9 cellular contexts compared by ENCODE assay signal in genomic region chr1:11655263-11656079, GRCh38. TPM values are rescaled to one million over a fixed set of nuclear protein-coding genes. Genes with fewer than 3 reads are reported as not detected.
DNase-seq lines count a peak whose midpoint lies in the region; TF ChIP-seq lines count a peak whose summit lies in the region.
"Had no signal": no experiment of that assay in that cellular context is flagged by ENCODE, and none has a peak within 500 bp of the region (broad histone marks: within the 10 kb centered on the region; RNA-seq: fewer than 3 reads in every experiment).

No MANE protein-coding gene starts in this region.

- peaks cover 13% of the 10 kb centered on the region for H3K27me3 Mint-ChIP-seq in activated CD4-positive, alpha-beta T cell treated with anti-CD3 and anti-CD28 coated beads, Interleukin-2, amount 10 ng/mL, durations not matched to agents 24 days and 14 days
- no peaks in the 10 kb centered on the region for H3K27me3 Mint-ChIP-seq in activated naive CD8-positive, alpha-beta T cell treated with anti-CD3 and anti-CD28 coated beads for 36 hours

- peaks cover 11% of the 10 kb centered on the region for H3K4me1 Mint-ChIP-seq in activated CD4-positive, alpha-beta T cell treated with anti-CD3 and anti-CD28 coated beads, Interleukin-2, amount 10 ng/mL, durations not matched to agents 24 days and 14 days
- peaks cover 11% of the 10 kb centered on the region for H3K4me1 Mint-ChIP-seq in activated naive CD8-positive, alpha-beta T cell treated with anti-CD3 and anti-CD28 coated beads for 36 hours

- peaks cover 4% of the 10 kb centered on the region for H3K36me3 Mint-ChIP-seq in activated CD4-positive, alpha-beta T cell treated with anti-CD3 and anti-CD28 coated beads, Interleukin-2, amount 10 ng/mL, durations not matched to agents 24 days and 14 days (ENCODE audit: low read depth)
- no peaks in the 10 kb centered on the region for H3K36me3 Mint-ChIP-seq in activated naive CD8-positive, alpha-beta T cell treated with anti-CD3 and anti-CD28 coated beads for 36 hours

- no peak for TF ChIP-seq POLR2A in testis (IDR thresholded peaks at IDR 0.05)

- H3K27ac ChIP-seq in testis, result peak overlapping the region in 1 of 2 donors; percentile 39

- TF ChIP-seq CTCF in kidney epithelial cell (IDR thresholded peaks at IDR 0.05; ENCODE audit: insufficient read depth, low read length, poor library complexity, severe bottlenecking) (no peak), testis (IDR thresholded peaks at IDR 0.05) (no peak)

- H3K9me3 Mint-ChIP-seq in activated CD4-positive, alpha-beta T cell treated with anti-CD3 and anti-CD28 coated beads, Interleukin-2, amount 10 ng/mL, durations not matched to agents 24 days and 14 days, result no peaks in the 10 kb centered on the region
- H3K9me3 Mint-ChIP-seq in activated naive CD8-positive, alpha-beta T cell treated with anti-CD3 and anti-CD28 coated beads for 36 hours, result no peaks in the 10 kb centered on the region

- intact Hi-C loops in activated CD4-positive, alpha-beta T cell treated with anti-CD3 and anti-CD28 coated beads, Interleukin-2, amount 10 ng/mL, durations not matched to agents 24 days and 14 days (cut with micrococcal nuclease), result loop anchor here (2.0 kb wide), 1 partner anchor 25 kb away; the partner anchor contains the start of gene MAD2L2
- intact Hi-C loops in testis (cut with DNase I; ENCODE audit: low total_unique reads), result no loop called here

- H3K4me1 ChIP-seq in testis, result peaks cover 12% of the 10 kb centered on the region

- no peaks in the 10 kb centered on the region for H3K9me3 ChIP-seq in testis

- WGBS in testis, 2 donors, result 39 to 43% methylated on average over 21 to 25 of the region's 25 CpGs

- H3K36me3 ChIP-seq in kidney epithelial cell (ENCODE audit: control insufficient read depth, insufficient read depth, low read length) (peaks cover 1% of the 10 kb centered on the region), testis (ENCODE audit: low read depth, missing control alignments) (no peaks in the 10 kb centered on the region)

- H3K4me3 Mint-ChIP-seq in activated CD4-positive, alpha-beta T cell treated with anti-CD3 and anti-CD28 coated beads, Interleukin-2, amount 10 ng/mL, durations not matched to agents 24 days and 14 days, result peak overlapping the region; percentile 77
- H3K4me3 Mint-ChIP-seq in activated naive CD8-positive, alpha-beta T cell treated with anti-CD3 and anti-CD28 coated beads for 36 hours, result peak overlapping the region; percentile 76

- no peak for DNase-seq in activated CD4-positive, alpha-beta T cell treated with anti-CD3 and anti-CD28 coated beads, Interleukin-2, amount 10 ng/mL, durations not matched to agents 24 days and 14 days
- no peak for DNase-seq in activated CD4-positive, alpha-beta T cell treated with anti-CD3 and anti-CD28 coated beads for 48 hours
- no peak for DNase-seq in activated naive CD8-positive, alpha-beta T cell treated with anti-CD3 and anti-CD28 coated beads for 36 hours
- DNase-seq in kidney epithelial cell (ENCODE audit: low read depth), result no peak
- no peak for DNase-seq in testis
- DNase-seq in mesenteric fat pad (ENCODE audit: low spot score), result no peak
- no peak for DNase-seq in OCI-M2 (lab: John Stamatoyannopoulos, UW; ENCODE audit: unreplicated experiment)
- DNase-seq in middle frontal gyrus (ENCODE audit: extremely low spot score, low spot score), result no peak
- DNase-seq: NCI-H1436 treated with DMSO at 0.1 percent for 48 hours had no signal

- H3K4me3 ChIP-seq in kidney epithelial cell (ENCODE audit: low read depth, low read length) (peak overlapping the region; percentile 84), testis (peak overlapping the region; percentile 71)

- no peak overlapping the region for H3K27ac Mint-ChIP-seq in activated CD4-positive, alpha-beta T cell treated with anti-CD3 and anti-CD28 coated beads, Interleukin-2, amount 10 ng/mL, durations not matched to agents 24 days and 14 days
- H3K27ac Mint-ChIP-seq in activated naive CD8-positive, alpha-beta T cell treated with anti-CD3 and anti-CD28 coated beads for 36 hours, result no peak overlapping the region

- H3K27me3 ChIP-seq in kidney epithelial cell (ENCODE audit: control insufficient read depth, insufficient read depth, low read length) (no peaks in the 10 kb centered on the region), testis (no peaks in the 10 kb centered on the region)

RNA-seq across cellular contexts. Expression of gene FBXO44, which starts 0.8 kb away (rescaled TPM):
- 20.6 and 25.4 TPM in 2 replicates for total RNA-seq in activated CD4-positive, alpha-beta T cell treated with anti-CD3 and anti-CD28 coated beads, Interleukin-2, amount 10 ng/mL, durations not matched to agents 24 days and 14 days
- 10 to 100 TPM; 14.4 to 15.9 TPM for total RNA-seq in activated naive CD8-positive, alpha-beta T cell treated with anti-CD3 and anti-CD28 coated beads for 36 hours
- total RNA-seq in kidney epithelial cell (14.4 and 23.6 TPM in 2 replicates), testis (10 to 100 TPM; 28.0 to 31.3 TPM), mesenteric fat pad (12.1 TPM)
- 36.4 TPM for polyA plus RNA-seq in testis (ENCODE audit: insufficient read depth, low read depth, low replicate concordance)

RNA-seq across cellular contexts. Expression of gene FBXO2, which starts 1.2 kb away (rescaled TPM):
- 0.76 and 1.0 TPM in 2 replicates for total RNA-seq in activated CD4-positive, alpha-beta T cell treated with anti-CD3 and anti-CD28 coated beads, Interleukin-2, amount 10 ng/mL, durations not matched to agents 24 days and 14 days
- 1 to 10 TPM; 1.5 to 1.7 TPM for total RNA-seq in activated naive CD8-positive, alpha-beta T cell treated with anti-CD3 and anti-CD28 coated beads for 36 hours
- total RNA-seq in kidney epithelial cell, result 0.55 and 3.0 TPM in 2 replicates
- 10 to 100 TPM; 11.3 to 17.3 TPM for total RNA-seq in testis
- 19.0 TPM for polyA plus RNA-seq in testis (ENCODE audit: insufficient read depth, low read depth, low replicate concordance)
- 0.71 TPM for total RNA-seq in mesenteric fat pad

RNA-seq across cellular contexts. Expression of gene FBXO6, which starts 8.5 kb away (rescaled TPM):
- 17.3 and 17.8 TPM in 2 replicates for total RNA-seq in activated CD4-positive, alpha-beta T cell treated with anti-CD3 and anti-CD28 coated beads, Interleukin-2, amount 10 ng/mL, durations not matched to agents 24 days and 14 days
- 10 to 100 TPM; 15.5 to 16.8 TPM for total RNA-seq in activated naive CD8-positive, alpha-beta T cell treated with anti-CD3 and anti-CD28 coated beads for 36 hours
- total RNA-seq in kidney epithelial cell, result 14.0 and 14.1 TPM in 2 replicates
- 10 to 100 TPM in 1 of 2 donors, 1 to 10 TPM in 1; 7.8 to 17.3 TPM for total RNA-seq in testis
- polyA plus RNA-seq in testis (ENCODE audit: insufficient read depth, low read depth, low replicate concordance), result 15.8 TPM
- total RNA-seq in mesenteric fat pad, result 11.2 TPM

RNA-seq across cellular contexts. Expression of gene MAD2L2, which starts 25.5 kb away (rescaled TPM):
- 80.1 and 81.5 TPM in 2 replicates for total RNA-seq in activated CD4-positive, alpha-beta T cell treated with anti-CD3 and anti-CD28 coated beads, Interleukin-2, amount 10 ng/mL, durations not matched to agents 24 days and 14 days
- 10 to 100 TPM; 71.9 to 72.1 TPM for total RNA-seq in activated naive CD8-positive, alpha-beta T cell treated with anti-CD3 and anti-CD28 coated beads for 36 hours
- total RNA-seq in kidney epithelial cell (89.5 and 96.6 TPM in 2 replicates), testis (100 to 1,000 TPM; 115 to 116 TPM), mesenteric fat pad (25.1 TPM)
- 77.0 TPM for polyA plus RNA-seq in testis (ENCODE audit: insufficient read depth, low read depth, low replicate concordance)

RNA-seq across cellular contexts. Expression of gene DRAXIN, which starts 36.0 kb away (rescaled TPM):
- total RNA-seq in activated CD4-positive, alpha-beta T cell treated with anti-CD3 and anti-CD28 coated beads, Interleukin-2, amount 10 ng/mL, durations not matched to agents 24 days and 14 days, result not detected in 2 replicates
- total RNA-seq in activated naive CD8-positive, alpha-beta T cell treated with anti-CD3 and anti-CD28 coated beads for 36 hours, result under 1 TPM; 0.08 to 0.16 TPM
- total RNA-seq in kidney epithelial cell (2.8 and 4.5 TPM in 2 replicates), testis (under 1 TPM; 0.79 to 0.93 TPM), mesenteric fat pad (not detected)
- polyA plus RNA-seq in testis (ENCODE audit: insufficient read depth, low read depth, low replicate concordance), result 0.53 TPM
